19 cellular contexts compared by ENCODE assay signal in genomic region chr11:1701041-1701807, GRCh38. TPM values are rescaled to one million over a fixed set of nuclear protein-coding genes. Genes with fewer than 3 reads are reported as not detected.
DNase-seq lines count a peak whose midpoint lies in the region; ATAC-seq, FAIRE-seq and TF ChIP-seq lines count a peak whose summit lies in the region.
"Had no signal": no experiment of that assay in that cellular context is flagged by ENCODE, and none has a peak within 500 bp of the region (broad histone marks: within the 10 kb centered on the region; RNA-seq: fewer than 3 reads in every experiment).

No MANE protein-coding gene starts in this region.

- CTCF ChIA-PET in activated CD4-positive, alpha-beta T cell treated with anti-CD3 and anti-CD28 coated beads for 36 hours (lab: Charles Lee), result interaction anchor here (0.6 to 2.2 kb wide), 10 partner anchors 8 to 451 kb away, joined by 3 to 14 read pairs (median 3); no protein-coding TSS in a partner anchor
- CTCF ChIA-PET in activated CD4-positive, alpha-beta T cell treated with anti-CD3 and anti-CD28 coated beads, Interleukin-2, amount 10 ng/mL, durations not matched to agents 7 days and 5 days (lab: Charles Lee), result interaction anchor here (1.5 to 1.6 kb wide), 3 partner anchors 131 to 299 kb away, joined by 4 to 6 read pairs (median 6); no protein-coding TSS in a partner anchor
- CTCF ChIA-PET in K562 (lab: Yijun Ruan, JAX; ENCODE audit: low intra/inter-chr PET ratio), result no interaction called here

- peaks cover 23% of the 10 kb centered on the region for H3K4me1 Mint-ChIP-seq in activated CD4-positive, alpha-beta T cell treated with anti-CD3 and anti-CD28 coated beads for 36 hours
- H3K4me1 Mint-ChIP-seq in activated CD4-positive, alpha-beta T cell treated with anti-CD3 and anti-CD28 coated beads, Interleukin-2, amount 10 ng/mL, durations not matched to agents 7 days and 5 days, result peaks cover 24% of the 10 kb centered on the region

- H4K20me1 ChIP-seq in K562 (replicated peaks; ENCODE audit: control insufficient read depth, insufficient read depth, low read length), result no peaks in the 10 kb centered on the region; the same call in 1 of the 2 replicates

- H3K27ac Mint-ChIP-seq in activated CD4-positive, alpha-beta T cell treated with anti-CD3 and anti-CD28 coated beads for 36 hours, result peak overlapping the region; percentile 7
- no peak overlapping the region for H3K27ac Mint-ChIP-seq in activated CD4-positive, alpha-beta T cell treated with anti-CD3 and anti-CD28 coated beads, Interleukin-2, amount 10 ng/mL, durations not matched to agents 7 days and 5 days
- H3K27ac Mint-ChIP-seq: mesothelial cell of epicardium had no signal

- no peak overlapping the region for H3K4me2 ChIP-seq in K562 (ENCODE audit: insufficient read depth, low read length)

- TF ChIP-seq POLR2A in K562 (conservative IDR thresholded peaks at IDR 0.05) (no peak), gastrocnemius medialis (IDR thresholded peaks at IDR 0.05) (no peak)

- H3K27me3 Mint-ChIP-seq in activated CD4-positive, alpha-beta T cell treated with anti-CD3 and anti-CD28 coated beads for 36 hours, result no peaks in the 10 kb centered on the region
- H3K27me3 Mint-ChIP-seq in activated CD4-positive, alpha-beta T cell treated with anti-CD3 and anti-CD28 coated beads, Interleukin-2, amount 10 ng/mL, durations not matched to agents 7 days and 5 days, result peaks cover 6% of the 10 kb centered on the region

- H3K36me3 ChIP-seq in KOPT-K1 (ENCODE audit: insufficient read depth, low read length) (no peaks in the 10 kb centered on the region), K562 (ENCODE audit: control insufficient read depth, insufficient read depth, low read length) (no peaks in the 10 kb centered on the region), heart right ventricle (no peaks in the 10 kb centered on the region), gastrocnemius medialis (no peaks in the 10 kb centered on the region)
- H3K36me3 ChIP-seq: pancreas had no signal

- in situ Hi-C loops in K562 (cut with MboI), result no loop called here
- in situ Hi-C loops in gastrocnemius medialis (cut with MboI; ENCODE audit: low sequenced_read_pairs in 4 of 4), result no loop called here

- H3K9me3 Mint-ChIP-seq in activated CD4-positive, alpha-beta T cell treated with anti-CD3 and anti-CD28 coated beads for 36 hours (ENCODE audit: low read depth), result peaks cover 1% of the 10 kb centered on the region
- peaks cover 21% of the 10 kb centered on the region for H3K9me3 Mint-ChIP-seq in activated CD4-positive, alpha-beta T cell treated with anti-CD3 and anti-CD28 coated beads, Interleukin-2, amount 10 ng/mL, durations not matched to agents 7 days and 5 days

- POLR2A ChIA-PET in activated CD4-positive, alpha-beta T cell treated with anti-CD3 and anti-CD28 coated beads for 36 hours (lab: Charles Lee), result interaction anchor here (0.9 kb wide), 1 partner anchor 153 kb away, joined by 3 read pairs; no protein-coding TSS in a partner anchor
- POLR2A ChIA-PET in activated CD4-positive, alpha-beta T cell treated with anti-CD3 and anti-CD28 coated beads, Interleukin-2, amount 10 ng/mL, durations not matched to agents 7 days and 5 days (lab: Charles Lee), result no interaction called here
- POLR2A ChIA-PET in K562 (lab: Yijun Ruan, JAX), result interaction anchor here (0.7 kb wide), 2 partner anchors 24 to 43 kb away, joined by 3 read pairs; no protein-coding TSS in a partner anchor

- H3K27me3 ChIP-seq in K562 (ENCODE audit: control insufficient read depth in 2 of 2, insufficient read depth in 2 of 2, low read length in 2 of 2), result peaks cover 7 to 30% of the 10 kb centered on the region in 2 experiments; a peak in 4 of 5 replicates
- H3K27me3 ChIP-seq in heart right ventricle, result peaks cover 0 to 19% (median 0%) of the 10 kb centered on the region in 7 donors
- H3K27me3 ChIP-seq in gastrocnemius medialis, result peaks cover 0 to 5% (median 0%) of the 10 kb centered on the region in 3 donors
- H3K27me3 ChIP-seq: pancreas had no signal

- no peak overlapping the region for H3K9ac ChIP-seq in K562 (ENCODE audit: insufficient read depth in 1 of 2, low read depth in 2 of 2, low read length in 2 of 2)

- H3K9me1 ChIP-seq in K562 (ENCODE audit: control insufficient read depth, insufficient read depth, low read length), result no peaks in the 10 kb centered on the region

- no peaks in the 10 kb centered on the region for H3K79me2 ChIP-seq in K562 (ENCODE audit: control insufficient read depth, insufficient read depth, low read length)

- H3K4me1 ChIP-seq in K562 (replicated peaks in 1 of 2; ENCODE audit: control insufficient read depth in 2 of 2, insufficient read depth in 2 of 2, low read length in 2 of 2), result no peaks in the 10 kb centered on the region
- no peaks in the 10 kb centered on the region for H3K4me1 ChIP-seq in heart right ventricle
- peaks cover 0 to 4% of the 10 kb centered on the region in 2 donors for H3K4me1 ChIP-seq in gastrocnemius medialis
- H3K4me1 ChIP-seq: pancreas had no signal

- H3K9me3 ChIP-seq in KOPT-K1 (ENCODE audit: insufficient read depth, low read length, poor library complexity, severe bottlenecking) (peaks cover 21% of the 10 kb centered on the region), K562 (replicated peaks; ENCODE audit: control insufficient read depth, insufficient read depth, low read depth, low read length) (no peaks in the 10 kb centered on the region), heart right ventricle (no peaks in the 10 kb centered on the region), gastrocnemius medialis (no peaks in the 10 kb centered on the region)
- H3K9me3 ChIP-seq: pancreas had no signal

- TF ChIP-seq EP300 in K562 (IDR thresholded peaks at IDR 0.05; ENCODE audit: low read length), result no peak

- 2% methylated on average over 14 of the region's 14 CpGs for WGBS in K562 (ENCODE audit: insufficient coverage, low coverage, missing lambda C conversion rate)
- 75 to 80% methylated on average over 14 of the region's 14 CpGs for WGBS in heart right ventricle, 2 donors

- H2AFZ ChIP-seq in K562 (ENCODE audit: low read depth, low read length), result no peak overlapping the region

- H3K4me3 ChIP-seq in K562 (no peak overlapping the region), heart right ventricle (no peak overlapping the region), gastrocnemius medialis (no peak overlapping the region)
- H3K4me3 ChIP-seq: coronary artery, pancreas had no signal

- intact Hi-C loops in activated CD4-positive, alpha-beta T cell treated with anti-CD3 and anti-CD28 coated beads for 36 hours (cut with DNase I, micrococcal nuclease), result no loop called here
- intact Hi-C loops in K562 (cut with micrococcal nuclease), result no loop called here
- intact Hi-C loops in sciatic nerve (cut with DNase I), result no loop called here
- intact Hi-C loops in heart right ventricle (cut with DNase I), result no loop called here
- intact Hi-C loops in gastrocnemius medialis (cut with DNase I; ENCODE audit: low total_unique reads), result no loop called here

- TF ChIP-seq CTCF in K562 (IDR thresholded peaks at IDR 0.05 in 2 of 3, conservative IDR thresholded peaks at IDR 0.05 in 1 of 3; ENCODE audit: insufficient read depth in 2 of 3, low read depth in 1 of 3, low read length in 3 of 3), result no peak
- TF ChIP-seq CTCF in heart right ventricle (IDR thresholded peaks at IDR 0.05), result no peak
- no peak for TF ChIP-seq CTCF in gastrocnemius medialis (IDR thresholded peaks at IDR 0.05 in 4 of 5, conservative IDR thresholded peaks at IDR 0.05 in 1 of 5)

- H3K36me3 Mint-ChIP-seq in activated CD4-positive, alpha-beta T cell treated with anti-CD3 and anti-CD28 coated beads for 36 hours (ENCODE audit: low read depth), result no peaks in the 10 kb centered on the region
- H3K36me3 Mint-ChIP-seq in activated CD4-positive, alpha-beta T cell treated with anti-CD3 and anti-CD28 coated beads, Interleukin-2, amount 10 ng/mL, durations not matched to agents 7 days and 5 days (ENCODE audit: low read depth), result peaks cover 4% of the 10 kb centered on the region
- H3K36me3 Mint-ChIP-seq: mesothelial cell of epicardium had no signal

- ATAC-seq in activated CD4-positive, alpha-beta T cell treated with anti-CD3 and anti-CD28 coated beads for 36 hours, result peak; percentile 57
- ATAC-seq in K562, result no peak
- ATAC-seq in sciatic nerve, result peak; percentile 55
- ATAC-seq in HG02623 (IDR thresholded peaks at IDR 0.05; ENCODE audit: unreplicated experiment), result no peak
- no peak for ATAC-seq in heart right ventricle
- no peak for ATAC-seq in gastrocnemius medialis
- ATAC-seq: pancreas had no signal

- BruUV-seq in K562 (replicated peaks; lab: Mats Ljungman, UMichigan), result no TSS peak

- no peak for FAIRE-seq in K562 (lab: Jason Lieb, UNC)
- FAIRE-seq: islet of Langerhans, pancreas had no signal

- no peak overlapping the region for H3K4me3 Mint-ChIP-seq in activated CD4-positive, alpha-beta T cell treated with anti-CD3 and anti-CD28 coated beads for 36 hours
- H3K4me3 Mint-ChIP-seq in activated CD4-positive, alpha-beta T cell treated with anti-CD3 and anti-CD28 coated beads, Interleukin-2, amount 10 ng/mL, durations not matched to agents 7 days and 5 days, result no peak overlapping the region
- H3K4me3 Mint-ChIP-seq: mesothelial cell of epicardium had no signal

- TF ChIP-seq RAD21 in K562 (CRISPR knock-in tag; conservative IDR thresholded peaks at IDR 0.05 in 1 of 2, IDR thresholded peaks at IDR 0.05 in 1 of 2), result no peak

- peak; percentile 48 for DNase-seq in activated CD4-positive, alpha-beta T cell treated with anti-CD3 and anti-CD28 coated beads for 36 hours
- DNase-seq in activated CD4-positive, alpha-beta T cell treated with anti-CD3 and anti-CD28 coated beads, Interleukin-2, amount 10 ng/mL, durations not matched to agents 7 days and 5 days, result no peak
- DNase-seq in K562 (ENCODE audit: extremely low read depth in 1 of 4, low spot score in 3 of 4) (no peak), sciatic nerve (ENCODE audit: low spot score) (no peak), heart right ventricle (no peak), gastrocnemius medialis (no peak)
- DNase-seq: 8988T, amygdala, KG1, NCI-H1417 treated with DMSO at 0.1 percent for 48 hours, NCI-H510A, pancreas had no signal

- H3K27ac ChIP-seq in KOPT-K1 (ENCODE audit: low read depth, low read length, poor library complexity, severe bottlenecking), result peak overlapping the region; percentile 58
- no peak overlapping the region for H3K27ac ChIP-seq in K562 (ENCODE audit: extremely low read depth, low read depth, low read length)
- no peak overlapping the region for H3K27ac ChIP-seq in heart right ventricle
- H3K27ac ChIP-seq in gastrocnemius medialis, result no peak overlapping the region
- H3K27ac ChIP-seq: coronary artery, pancreas had no signal

RNA-seq across cellular contexts. Expression of gene KRTAP5-6, which starts 4.2 kb away (rescaled TPM):
- not detected for total RNA-seq in activated CD4-positive, alpha-beta T cell treated with anti-CD3 and anti-CD28 coated beads for 36 hours
- total RNA-seq in activated CD4-positive, alpha-beta T cell treated with anti-CD3 and anti-CD28 coated beads, Interleukin-2, amount 10 ng/mL, durations not matched to agents 7 days and 5 days, result not detected
- total RNA-seq in K562 (2011; cell fraction: chromatin; rRNA removed; ENCODE audit: low replicate concordance), result not detected in 2 replicates
- not detected in 2 replicates for total RNA-seq in K562 (2011; cell fraction: nucleolus; rRNA removed)
- not detected in 2 replicates for total RNA-seq in K562 (2011; cell fraction: nucleoplasm; rRNA removed)
- not detected in 2 replicates for total RNA-seq in K562 (2014; rRNA removed)
- not detected in 2 replicates for total RNA-seq in K562 (2014; rRNA removed; fragmentation: Illumina TruSeq; extraction: Trizol)
- total RNA-seq in K562 (2015; rRNA removed; fragmentation: Illumina TruSeq; extraction: Trizol), result not detected in 2 replicates
- total RNA-seq in K562 (2021), result not detected in 2 replicates
- not detected in 2 replicates for polyA plus RNA-seq in K562 (2011; rRNA removed)
- not detected in 2 replicates for polyA plus RNA-seq in K562 (2011; cell fraction: cytosol; rRNA removed)
- not detected in 2 replicates for polyA plus RNA-seq in K562 (2011; cell fraction: nucleus; rRNA removed)
- not detected in 2 replicates for polyA plus RNA-seq in K562 (2012)
- polyA plus RNA-seq in K562 (2014; fragmentation: Illumina TruSeq; extraction: Trizol), result not detected in 2 replicates
- not detected for polyA plus RNA-seq in K562 (2014; fragmentation: Nextera tagmentation; extraction: Ambion mirVana)
- polyA plus RNA-seq in K562 (2014; rRNA removed), result not detected in 2 replicates
- not detected in 2 replicates for polyA minus RNA-seq in K562 (2011; rRNA and poly(A)+ RNA removed)
- not detected in 2 replicates for polyA minus RNA-seq in K562 (2011; cell fraction: cytosol; rRNA and poly(A)+ RNA removed)
- polyA minus RNA-seq in K562 (2011; cell fraction: nucleus; rRNA and poly(A)+ RNA removed), result not detected in 2 replicates
- total RNA-seq in sciatic nerve, result not detected
- not detected for total RNA-seq in heart right ventricle
- polyA plus RNA-seq in heart right ventricle, result not detected
- total RNA-seq in gastrocnemius medialis, result not detected
- total RNA-seq: epithelial cell of proximal tubule, mesothelial cell of epicardium, pancreas, skeletal muscle tissue had no signal
- polyA plus RNA-seq: pancreas had no signal

RNA-seq across cellular contexts. Expression of gene IFITM10, which starts 49.2 kb away (rescaled TPM):
- under 1 TPM in 1 of 2 experiments, not detected in 1; 0.21 TPM for total RNA-seq in activated CD4-positive, alpha-beta T cell treated with anti-CD3 and anti-CD28 coated beads for 36 hours
- total RNA-seq in activated CD4-positive, alpha-beta T cell treated with anti-CD3 and anti-CD28 coated beads, Interleukin-2, amount 10 ng/mL, durations not matched to agents 7 days and 5 days, result 1 to 10 TPM in 1 of 2 experiments, under 1 TPM in 1; 0.96 to 1.3 TPM
- 0.21 and 0.23 TPM in 2 replicates for total RNA-seq in K562 (2011; cell fraction: chromatin; rRNA removed; ENCODE audit: low replicate concordance)
- total RNA-seq in K562 (2011; cell fraction: nucleolus; rRNA removed), result 0.26 and 0.33 TPM in 2 replicates
- total RNA-seq in K562 (2011; cell fraction: nucleoplasm; rRNA removed), result 0.37 TPM in 1 of 2 replicates, not detected in the other
- total RNA-seq in K562 (2014; rRNA removed) (0.09 TPM in 1 of 2 replicates, not detected in the other), K562 (2014; rRNA removed; fragmentation: Illumina TruSeq; extraction: Trizol) (not detected in 2 replicates), K562 (2015; rRNA removed; fragmentation: Illumina TruSeq; extraction: Trizol) (not detected in 2 replicates), K562 (2021) (0.13 TPM in 1 of 2 replicates, not detected in the other), sciatic nerve (3.4 TPM), heart right ventricle (1 to 10 TPM in 4 of 10 donors, under 1 TPM in 6; 0.18 to 2.4 (median 0.42) TPM), gastrocnemius medialis (1 to 10 TPM; 1.1 to 7.2 (median 4.9) TPM)
- polyA plus RNA-seq in K562 (2011; rRNA removed) (not detected in 2 replicates), K562 (2014; fragmentation: Illumina TruSeq; extraction: Trizol) (not detected in 2 replicates), K562 (2014; fragmentation: Nextera tagmentation; extraction: Ambion mirVana) (not detected), K562 (2014; rRNA removed) (0.08 TPM in 1 of 2 replicates, not detected in the other), heart right ventricle (under 1 TPM; 0.07 to 0.80 TPM)
- polyA plus RNA-seq in K562 (2011; cell fraction: cytosol; rRNA removed), result not detected in 2 replicates
- 0.16 TPM in 1 of 2 replicates, not detected in the other for polyA plus RNA-seq in K562 (2011; cell fraction: nucleus; rRNA removed)
- polyA plus RNA-seq in K562 (2012), result 0.09 and 0.15 TPM in 2 replicates
- polyA minus RNA-seq in K562 (2011; rRNA and poly(A)+ RNA removed), result not detected in 2 replicates
- polyA minus RNA-seq in K562 (2011; cell fraction: cytosol; rRNA and poly(A)+ RNA removed), result not detected in 2 replicates
- not detected in 2 replicates for polyA minus RNA-seq in K562 (2011; cell fraction: nucleus; rRNA and poly(A)+ RNA removed)
- total RNA-seq: epithelial cell of proximal tubule, skeletal muscle tissue had no signal

Comparison
In these comparisons a context has a peak if more than half of its experiments do, and no peak if none do; other contexts are left out.
1. ATAC-seq: peak in activated CD4-positive, alpha-beta T cell treated with anti-CD3 and anti-CD28 coated beads for 36 hours (single experiment) and sciatic nerve (single experiment); none in K562 (single experiment), HG02623 (single experiment), heart right ventricle (0 of 8) and gastrocnemius medialis (0 of 2).